ENCODE assay signal across 12 cellular contexts in the genomic region with DNA sequence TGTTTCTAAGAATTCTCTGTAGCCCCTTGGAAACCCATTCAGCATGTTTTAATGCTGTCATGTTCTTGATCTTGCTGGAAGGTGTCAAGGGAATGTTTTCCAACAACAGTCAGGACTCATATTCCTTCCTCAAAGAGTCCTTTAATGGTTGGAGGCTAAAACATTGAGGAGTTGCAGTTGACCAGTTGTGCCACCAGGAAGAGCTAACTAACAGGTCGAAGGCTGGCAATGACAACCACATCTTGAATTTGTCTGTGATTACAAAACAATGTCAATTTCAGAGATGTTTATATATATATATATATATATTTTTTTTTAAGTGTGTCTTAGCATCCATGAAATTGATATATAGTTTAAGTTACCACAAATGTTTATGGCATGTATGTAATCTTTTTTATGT.
DNase-seq lines count a peak whose midpoint lies in the region; ATAC-seq and TF ChIP-seq lines count a peak whose summit lies in the region.
"Had no signal": no experiment of that assay in that cellular context is flagged by ENCODE, and none has a peak within 500 bp of the region (broad histone marks: within the 10 kb centered on the region; RNA-seq: fewer than 3 reads in every experiment).

No MANE protein-coding gene starts in this region.

- H3K27me3 ChIP-seq in H7 (ENCODE audit: control insufficient read depth, insufficient read depth, low read length), result no peaks in the 10 kb centered on the region

- POLR2A ChIA-PET in AG04449 (lab: Yijun Ruan, JAX), result interaction anchor here (0.6 to 1.4 kb wide), 2 partner anchors 79 to 252 kb away, joined by 3 to 4 read pairs; a partner anchor contains a TSS

- in situ Hi-C loops in KBM-7 (cut with MboI; ENCODE audit: low pct_unique_long_range_greater_than_20kb, low sequenced_read_pairs), result no loop called here

- CTCF ChIA-PET in AG04449 (lab: Yijun Ruan, JAX), result interaction anchor here (1.4 to 7.0 kb wide), 3 partner anchors 10 to 16 kb away, joined by 5 to 82 read pairs (median 59); no protein-coding TSS in a partner anchor

- TF ChIP-seq CTCF in AG04449 (IDR thresholded peaks at IDR 0.05; ENCODE audit: insufficient read depth, low read length, missing control alignments), result peak; percentile 8

- intact Hi-C loops in posterior vena cava (cut with DNase I), result no loop called here

- ATAC-seq in GM19395 (IDR thresholded peaks at IDR 0.05; ENCODE audit: unreplicated experiment), result no peak

- DNase-seq in AG04449 (ENCODE audit: low read depth, low spot score), result no peak
- peak; percentile 37 for DNase-seq in H7
- DNase-seq in astrocyte of the hippocampus (ENCODE audit: low read depth, low spot score), result peak; percentile 14
- DNase-seq in kidney glomerular epithelial cell (lab: John Stamatoyannopoulos, UW), result peak; percentile 4
- no peak for DNase-seq in NCI-H2081 treated with DMSO at 0.1 percent for 48 hours (lab: John Stamatoyannopoulos, UW)
- DNase-seq in posterior vena cava (ENCODE audit: low spot score), result no peak
- no peak for DNase-seq in KBM-7
- DNase-seq: COR-L47, NCI-H1092 treated with DMSO at 0.1 percent for 48 hours, NCI-H524 had no signal

- H3K36me3 ChIP-seq in H7 (replicated peaks; ENCODE audit: control insufficient read depth, insufficient read depth, low read length), result no peaks in the 10 kb centered on the region

- H3K4me3 ChIP-seq in AG04449 (ENCODE audit: low read depth, low read length) (no peak overlapping the region), H7 (ENCODE audit: insufficient read depth, low read depth, low read length) (no peak overlapping the region)
- H3K4me3 ChIP-seq: skin epidermis had no signal

Comparison
In these comparisons a context has a peak if more than half of its experiments do, and no peak if none do; other contexts are left out.
1. DNase-seq: peak in H7 (single experiment), astrocyte of the hippocampus (single experiment) and kidney glomerular epithelial cell (single experiment); none in AG04449 (single experiment), NCI-H2081 treated with DMSO at 0.1 percent for 48 hours (single experiment), posterior vena cava (single experiment) and KBM-7 (single experiment).